1 cellular context compared by ENCODE assay signal in the genomic region with DNA sequence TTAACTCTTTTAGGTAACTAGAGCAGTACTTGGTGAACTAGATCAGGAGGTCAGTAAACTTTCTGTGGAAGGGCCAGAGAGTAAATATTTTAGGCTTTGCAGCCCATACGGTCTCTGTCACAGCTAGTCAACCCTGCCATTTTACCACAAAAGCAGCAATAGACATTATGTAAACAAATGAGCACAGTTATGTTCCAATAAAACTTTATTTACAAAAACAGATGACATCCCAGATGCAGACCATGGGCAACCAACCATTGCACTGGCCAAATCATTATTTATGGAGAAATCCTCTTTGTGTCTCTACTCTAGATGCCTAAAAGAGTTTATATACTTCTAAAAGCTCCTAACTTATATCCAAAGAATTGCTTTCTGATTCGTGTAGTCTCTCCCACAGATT.
TF ChIP-seq lines count a peak whose summit lies in the region.

No MANE protein-coding gene starts in this region.

TF ChIP-seq in GM12878, 131 proteins besides CTCF, POLR2A, EP300 and RAD21 (continued from another document):
- TF ChIP-seq, protein P1, sequence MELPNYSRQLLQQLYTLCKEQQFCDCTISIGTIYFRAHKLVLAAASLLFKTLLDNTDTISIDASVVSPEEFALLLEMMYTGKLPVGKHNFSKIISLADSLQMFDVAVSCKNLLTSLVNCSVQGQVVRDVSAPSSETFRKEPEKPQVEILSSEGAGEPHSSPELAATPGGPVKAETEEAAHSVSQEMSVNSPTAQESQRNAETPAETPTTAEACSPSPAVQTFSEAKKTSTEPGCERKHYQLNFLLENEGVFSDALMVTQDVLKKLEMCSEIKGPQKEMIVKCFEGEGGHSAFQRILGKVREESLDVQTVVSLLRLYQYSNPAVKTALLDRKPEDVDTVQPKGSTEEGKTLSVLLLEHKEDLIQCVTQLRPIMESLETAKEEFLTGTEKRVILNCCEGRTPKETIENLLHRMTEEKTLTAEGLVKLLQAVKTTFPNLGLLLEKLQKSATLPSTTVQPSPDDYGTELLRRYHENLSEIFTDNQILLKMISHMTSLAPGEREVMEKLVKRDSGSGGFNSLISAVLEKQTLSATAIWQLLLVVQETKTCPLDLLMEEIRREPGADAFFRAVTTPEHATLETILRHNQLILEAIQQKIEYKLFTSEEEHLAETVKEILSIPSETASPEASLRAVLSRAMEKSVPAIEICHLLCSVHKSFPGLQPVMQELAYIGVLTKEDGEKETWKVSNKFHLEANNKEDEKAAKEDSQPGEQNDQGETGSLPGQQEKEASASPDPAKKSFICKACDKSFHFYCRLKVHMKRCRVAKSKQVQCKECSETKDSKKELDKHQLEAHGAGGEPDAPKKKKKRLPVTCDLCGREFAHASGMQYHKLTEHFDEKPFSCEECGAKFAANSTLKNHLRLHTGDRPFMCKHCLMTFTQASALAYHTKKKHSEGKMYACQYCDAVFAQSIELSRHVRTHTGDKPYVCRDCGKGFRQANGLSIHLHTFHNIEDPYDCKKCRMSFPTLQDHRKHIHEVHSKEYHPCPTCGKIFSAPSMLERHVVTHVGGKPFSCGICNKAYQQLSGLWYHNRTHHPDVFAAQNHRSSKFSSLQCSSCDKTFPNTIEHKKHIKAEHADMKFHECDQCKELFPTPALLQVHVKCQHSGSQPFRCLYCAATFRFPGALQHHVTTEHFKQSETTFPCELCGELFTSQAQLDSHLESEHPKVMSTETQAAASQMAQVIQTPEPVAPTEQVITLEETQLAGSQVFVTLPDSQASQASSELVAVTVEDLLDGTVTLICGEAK (IDR thresholded peaks at IDR 0.05; ENCODE audit: borderline replicate concordance) = peak; percentile 87
- TF ChIP-seq EZH2 (IDR thresholded peaks at IDR 0.05; ENCODE audit: borderline replicate concordance, control insufficient read depth, low read depth, low read length) = no peak
